25 cellular contexts compared by ENCODE assay signal in genomic region chr15:32096211-32096610, GRCh38.
"Had no signal": no experiment of that assay in that cellular context is flagged by ENCODE, and none has a peak within 500 bp of the region (broad histone marks: within the 10 kb centered on the region; RNA-seq: fewer than 3 reads in every experiment).

No MANE protein-coding gene starts in this region.

- H3K9me3 Mint-ChIP-seq: mesothelial cell of epicardium, natural killer cell, nephron progenitor cell had no signal

- DNase-seq: hypothalamus; islet precursor cell; left ventricle myocardium inferior; naive B cell; natural killer cell; nephron progenitor cell; ovary; stimulated activated CD4-positive, alpha-beta T cell treated with anti-CD3 and anti-CD28 coated beads, Interleukin-12 subunit alpha, Interleukin-12 subunit beta, amount 100 ng/mL, for 4 hours; stimulated activated CD4-positive, alpha-beta T cell treated with anti-CD3 and anti-CD28 coated beads, Interleukin-15, amount 100 ng/mL, for 24 hours; stimulated activated CD4-positive, alpha-beta T cell treated with anti-CD3 and anti-CD28 coated beads, Interleukin-2, amount 100 ng/mL, for 24 hours; stimulated activated CD4-positive, alpha-beta T cell treated with anti-CD3 and anti-CD28 coated beads, Interleukin-4, amount 100 ng/mL, for 1 hour; stimulated activated naive B cell treated with anti-CD40 and anti-IgM and Interleukin-4, amounts not matched to agents 10 μg/mL and 1 μg/mL and 100 μg/mL, for 72 hours; stimulated activated naive CD8-positive, alpha-beta T cell treated with anti-CD3 and anti-CD28 coated beads, Interleukin-15, Interleukin-2, amounts not matched to agents 100 U/mL and 50 U/mL, for 24 hours; stomach; testis; thyroid gland; transverse colon; upper lobe of left lung had no signal

- H3K36me3 ChIP-seq: left ventricle myocardium inferior, ovary, right atrium auricular region, stomach, thyroid gland, transverse colon, upper lobe of left lung, vagina had no signal

- H3K9me3 ChIP-seq: left ventricle myocardium inferior, ovary, right atrium auricular region, stomach, testis, thyroid gland, transverse colon, upper lobe of left lung, vagina had no signal

- H3K27ac ChIP-seq: left ventricle myocardium inferior, ovary, right atrium auricular region, skin epidermis, stomach, testis, thyroid gland, transverse colon, upper lobe of left lung, vagina had no signal

- ATAC-seq: natural killer cell; sciatic nerve; stimulated activated naive B cell treated with anti-CD40 and anti-IgM and Interleukin-4, amounts not matched to agents 10 μg/mL and 1 μg/mL and 100 μg/mL, for 72 hours; stimulated activated naive CD8-positive, alpha-beta T cell treated with anti-CD3 and anti-CD28 coated beads, Interleukin-15, Interleukin-2, amounts not matched to agents 100 U/mL and 50 U/mL, for 24 hours had no signal

- H3K27me3 ChIP-seq: ovary, right atrium auricular region, testis, thyroid gland, transverse colon, upper lobe of left lung, vagina had no signal

- H3K4me1 ChIP-seq: left ventricle myocardium inferior, right atrium auricular region, testis, thyroid gland, upper lobe of left lung, vagina had no signal

- H3K4me1 Mint-ChIP-seq: naive B cell; natural killer cell; stimulated activated naive B cell treated with anti-CD40 and anti-IgM and Interleukin-4, amounts not matched to agents 10 μg/mL and 1 μg/mL and 100 μg/mL, for 72 hours had no signal

- H3K4me3 Mint-ChIP-seq: mesothelial cell of epicardium; naive B cell; natural killer cell; nephron progenitor cell; stimulated activated naive B cell treated with anti-CD40 and anti-IgM and Interleukin-4, amounts not matched to agents 10 μg/mL and 1 μg/mL and 100 μg/mL, for 72 hours had no signal

- H3K4me3 ChIP-seq: left ventricle myocardium inferior, lung, ovary, right atrium auricular region, skin epidermis, stomach, testis, thyroid gland, transverse colon, upper lobe of left lung, vagina had no signal

- H3K27ac Mint-ChIP-seq: mesothelial cell of epicardium; naive B cell; natural killer cell; nephron progenitor cell; progenitor cell of endocrine pancreas; stimulated activated naive B cell treated with anti-CD40 and anti-IgM and Interleukin-4, amounts not matched to agents 10 μg/mL and 1 μg/mL and 100 μg/mL, for 72 hours had no signal

- H3K36me3 Mint-ChIP-seq: mesothelial cell of epicardium; naive B cell; natural killer cell; stimulated activated naive B cell treated with anti-CD40 and anti-IgM and Interleukin-4, amounts not matched to agents 10 μg/mL and 1 μg/mL and 100 μg/mL, for 72 hours had no signal
